1 cellular context compared by ENCODE assay signal in the genomic region with DNA sequence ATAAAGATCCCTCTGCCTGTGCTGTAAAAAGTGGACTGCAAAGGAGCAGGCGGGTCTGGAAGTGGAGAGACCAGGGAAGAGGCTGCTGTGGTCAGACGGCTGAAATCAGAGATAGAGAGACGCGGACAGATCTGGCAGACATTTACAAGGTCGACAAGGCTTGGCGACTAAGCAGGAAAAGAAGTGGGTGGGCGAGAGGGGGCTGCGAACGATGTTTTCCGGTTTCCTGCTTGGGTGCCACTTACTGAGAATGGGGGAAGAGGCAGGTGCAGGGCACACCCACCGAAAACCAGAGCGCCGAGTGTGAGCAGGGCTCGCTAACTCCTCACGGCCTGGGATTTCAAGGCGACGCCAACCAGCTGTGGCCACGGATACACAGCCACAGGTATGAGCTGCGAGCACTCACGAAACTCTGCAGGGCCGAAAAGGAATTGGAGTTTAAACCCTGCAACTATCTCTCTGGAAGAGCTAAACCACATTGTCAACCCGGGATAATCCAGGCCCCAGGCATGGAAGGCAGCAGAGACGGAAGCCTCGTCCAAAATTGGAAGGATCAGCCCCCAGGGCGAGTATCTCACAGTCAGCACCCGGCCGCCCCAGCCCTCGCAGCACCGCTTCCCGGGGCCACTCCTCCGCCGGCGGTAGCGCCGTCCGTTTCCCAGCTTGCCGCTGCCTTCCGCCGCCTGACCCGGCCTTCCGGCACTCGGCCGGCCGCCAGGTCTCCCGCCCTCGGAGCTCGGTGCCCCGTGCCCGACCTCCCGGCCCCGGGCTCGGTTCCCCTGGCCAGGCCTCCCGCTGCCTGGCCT.
TF ChIP-seq lines count a peak whose summit lies in the region.

No MANE protein-coding gene starts in this region.

TF ChIP-seq in H1, 55 proteins besides CTCF, POLR2A, EP300 and RAD21:
- TF ChIP-seq EZH2 (IDR thresholded peaks at IDR 0.05; ENCODE audit: low read depth, low read length, severe bottlenecking), result no peak
- TF ChIP-seq RBBP5 (IDR thresholded peaks at IDR 0.05; ENCODE audit: borderline replicate concordance, low read depth, low read length), result peak; percentile 31
- no peak for TF ChIP-seq SP1 (IDR thresholded peaks at IDR 0.05; ENCODE audit: low read depth, low read length)
- TF ChIP-seq TBP (IDR thresholded peaks at IDR 0.05; ENCODE audit: low read depth, low read length), result 0 out of 2 replicates have a peak, but pooled peaks have one; percentile 8
- 0 out of 4 replicates have a peak, but pooled peaks of 1 of the 2 experiments have one; percentile 8 for TF ChIP-seq HDAC2 (IDR thresholded peaks at IDR 0.05; ENCODE audit: borderline replicate concordance in 1 of 2, low read depth in 2 of 2, low read length in 2 of 2)
- peak; percentile 52 for TF ChIP-seq KDM4A (IDR thresholded peaks at IDR 0.05; ENCODE audit: low read depth, low read length, severe bottlenecking)
- no peak for TF ChIP-seq TAF1 (IDR thresholded peaks at IDR 0.05; ENCODE audit: low read depth, low read length)
- TF ChIP-seq POLR2AphosphoS5 (IDR thresholded peaks at IDR 0.05; ENCODE audit: low read depth, low read length), result peak; percentile 54; the same call in 1 of the 2 replicates
- TF ChIP-seq, protein P1, sequence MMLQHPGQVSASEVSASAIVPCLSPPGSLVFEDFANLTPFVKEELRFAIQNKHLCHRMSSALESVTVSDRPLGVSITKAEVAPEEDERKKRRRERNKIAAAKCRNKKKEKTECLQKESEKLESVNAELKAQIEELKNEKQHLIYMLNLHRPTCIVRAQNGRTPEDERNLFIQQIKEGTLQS (IDR thresholded peaks at IDR 0.05; ENCODE audit: insufficient read depth, low read depth, low read length), result no peak
- no peak for TF ChIP-seq FOSL1 (IDR thresholded peaks at IDR 0.05; ENCODE audit: insufficient read depth, low read depth, low read length)
- no peak for TF ChIP-seq RFX5 (IDR thresholded peaks at IDR 0.05; ENCODE audit: borderline replicate concordance, low read depth, low read length)
